In the genomic region with DNA sequence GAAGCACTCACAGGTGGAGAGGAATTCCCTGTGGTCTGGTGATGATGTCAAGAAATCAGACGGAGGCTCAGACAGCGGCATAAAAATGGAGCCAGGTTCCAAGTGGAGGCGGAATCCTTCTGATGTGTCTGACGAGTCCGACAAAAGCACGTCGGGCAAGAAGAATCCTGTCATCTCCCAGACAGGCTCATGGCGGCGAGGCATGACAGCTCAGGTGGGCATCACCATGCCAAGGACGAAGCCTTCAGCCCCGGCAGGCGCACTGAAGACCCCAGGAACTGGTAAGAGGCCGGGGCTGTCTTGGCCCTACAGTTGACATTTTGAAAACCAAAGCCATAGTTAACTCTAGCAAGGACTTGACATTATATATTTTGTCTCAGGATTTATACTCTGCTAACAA, we compare ENCODE assay signal across 1 cellular context.
TF ChIP-seq lines count a peak whose summit lies in the region.

No MANE protein-coding gene starts in this region.

TF ChIP-seq in IMR-90, 13 proteins besides CTCF, POLR2A, EP300 and RAD21 (continued from another document):
- TF ChIP-seq, protein P1, sequence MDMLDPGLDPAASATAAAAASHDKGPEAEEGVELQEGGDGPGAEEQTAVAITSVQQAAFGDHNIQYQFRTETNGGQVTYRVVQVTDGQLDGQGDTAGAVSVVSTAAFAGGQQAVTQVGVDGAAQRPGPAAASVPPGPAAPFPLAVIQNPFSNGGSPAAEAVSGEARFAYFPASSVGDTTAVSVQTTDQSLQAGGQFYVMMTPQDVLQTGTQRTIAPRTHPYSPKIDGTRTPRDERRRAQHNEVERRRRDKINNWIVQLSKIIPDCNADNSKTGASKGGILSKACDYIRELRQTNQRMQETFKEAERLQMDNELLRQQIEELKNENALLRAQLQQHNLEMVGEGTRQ (IDR thresholded peaks at IDR 0.05; ENCODE audit: low read depth, low read length) = no peak
- TF ChIP-seq RCOR1 (IDR thresholded peaks at IDR 0.05; ENCODE audit: insufficient replicate concordance, low read length) (no peak), NFE2L2 (IDR thresholded peaks at IDR 0.05; ENCODE audit: low read depth, low read length) (no peak), FOS (IDR thresholded peaks at IDR 0.05; ENCODE audit: low read depth, low read length) (no peak), MXI1 (IDR thresholded peaks at IDR 0.05; ENCODE audit: borderline replicate concordance, low read depth, low read length) (no peak), MAZ (IDR thresholded peaks at IDR 0.05; ENCODE audit: borderline replicate concordance, low read depth, low read length) (no peak), CEBPB (IDR thresholded peaks at IDR 0.05; ENCODE audit: low read depth, low read length) (no peak)
- TF ChIP-seq, protein P2, sequence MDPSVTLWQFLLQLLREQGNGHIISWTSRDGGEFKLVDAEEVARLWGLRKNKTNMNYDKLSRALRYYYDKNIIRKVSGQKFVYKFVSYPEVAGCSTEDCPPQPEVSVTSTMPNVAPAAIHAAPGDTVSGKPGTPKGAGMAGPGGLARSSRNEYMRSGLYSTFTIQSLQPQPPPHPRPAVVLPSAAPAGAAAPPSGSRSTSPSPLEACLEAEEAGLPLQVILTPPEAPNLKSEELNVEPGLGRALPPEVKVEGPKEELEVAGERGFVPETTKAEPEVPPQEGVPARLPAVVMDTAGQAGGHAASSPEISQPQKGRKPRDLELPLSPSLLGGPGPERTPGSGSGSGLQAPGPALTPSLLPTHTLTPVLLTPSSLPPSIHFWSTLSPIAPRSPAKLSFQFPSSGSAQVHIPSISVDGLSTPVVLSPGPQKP (IDR thresholded peaks at IDR 0.05; ENCODE audit: borderline replicate concordance, low read depth, low read length) = no peak
